In genomic region chr1:155339515-155340111, GRCh38 we compare ENCODE assay signal across 23 cellular contexts. TPM values are rescaled to one million over a fixed set of nuclear protein-coding genes. Genes with fewer than 3 reads are reported as not detected.
"Had no signal": no experiment of that assay in that cellular context is flagged by ENCODE, and none has a peak within 500 bp of the region (broad histone marks: within the 10 kb centered on the region; RNA-seq: fewer than 3 reads in every experiment).

No MANE protein-coding gene starts in this region.

- H3K9ac ChIP-seq: SK-N-SH had no signal

- H3K4me3 ChIP-seq: dorsolateral prefrontal cortex, left ventricle myocardium inferior, skin epidermis, transverse colon had no signal

- H3K27ac ChIP-seq: left ventricle myocardium inferior, skin epidermis, transverse colon, WERI-Rb-1 had no signal

- H3K4me1 ChIP-seq: left ventricle myocardium inferior, transverse colon had no signal

- ATAC-seq: T-cell had no signal

- H3K4me2 ChIP-seq: SK-N-SH had no signal

- H3K27me3 ChIP-seq: dorsolateral prefrontal cortex, transverse colon had no signal

- DNase-seq: activated CD4-positive, alpha-beta T cell treated with anti-CD3 and anti-CD28 coated beads, Interleukin-2, amount 50 U/mL, for 48 hours; activated gamma-delta T cell; activated naive CD8-positive, alpha-beta T cell treated with anti-CD3 and anti-CD28 coated beads, Interleukin-2, amount 10 ng/mL, durations not matched to agents 7 days and 5 days; dorsolateral prefrontal cortex; endodermal cell; foreskin fibroblast; hippocampal formation; kidney; left ventricle myocardium inferior; mesendoderm; nucleus accumbens; posterior cingulate gyrus; SK-N-SH; stimulated activated CD4-positive, alpha-beta T cell treated with anti-CD3 and anti-CD28 coated beads, Interleukin-15, amount 100 ng/mL, for 24 hours; stimulated activated CD4-positive, alpha-beta T cell treated with anti-CD3 and anti-CD28 coated beads, Interleukin-4, amount 100 ng/mL, for 1 hour; stimulated activated naive CD4-positive, alpha-beta T cell treated with Interleukin-2 at 50 U/mL for 16 hours; substantia nigra; T-cell; T-helper 9 cell; transverse colon had no signal

- H3K9me3 ChIP-seq: left ventricle myocardium inferior, SK-N-SH, transverse colon had no signal

RNA-seq across cellular contexts. Expression of gene PKLR, which starts 38.4 kb away (rescaled TPM):
- total RNA-seq: activated naive CD8-positive, alpha-beta T cell treated with anti-CD3 and anti-CD28 coated beads, Interleukin-2, amount 10 ng/mL, durations not matched to agents 7 days and 5 days; epithelial cell of proximal tubule; left ventricle myocardium inferior had no signal
- polyA plus RNA-seq: SK-N-SH had no signal
